In the genomic region with DNA sequence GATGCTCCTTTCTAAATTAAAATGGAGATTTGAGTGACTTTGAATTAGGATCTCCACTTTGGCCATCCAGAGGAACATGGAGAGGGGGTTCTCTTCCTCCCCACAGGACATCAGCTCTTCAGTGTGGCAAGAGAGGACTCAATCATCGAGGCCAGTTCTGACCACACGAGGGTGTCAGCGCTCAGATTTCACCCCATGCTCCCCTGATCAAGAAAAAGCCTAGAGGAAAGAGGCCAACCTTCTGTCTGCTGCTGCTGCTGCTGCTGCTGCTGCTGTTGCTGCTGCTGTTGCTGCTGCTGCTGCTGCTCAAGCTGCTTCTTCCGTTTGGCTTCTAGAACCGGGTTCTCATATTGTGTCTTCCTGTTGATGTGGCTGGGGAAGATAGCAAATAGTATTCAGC, we compare ENCODE assay signal across 9 cellular contexts.
A peak's percentile ranks its signal among the peaks of the same experiment; 100 is the strongest.
DNase-seq lines count a peak whose midpoint lies in the region; ATAC-seq and TF ChIP-seq lines count a peak whose summit lies in the region.
"Had no signal": no experiment of that assay in that cellular context is flagged by ENCODE, and none has a peak within 500 bp of the region (broad histone marks: within the 10 kb centered on the region; RNA-seq: fewer than 3 reads in every experiment).

No MANE protein-coding gene starts in this region.

- no peak for TF ChIP-seq POLR2A in adrenal gland (IDR thresholded peaks at IDR 0.05)

- DNase-seq in ELR (ENCODE audit: low read depth) = peak; percentile 61
- DNase-seq in LoVo (ENCODE audit: low spot score) = peak; percentile 2
- DNase-seq in adrenal gland = peak; percentile 47 to 84 (median 58)
- peak; percentile 35 for DNase-seq in left ventricle myocardium inferior
- peak; percentile 16 for DNase-seq in skeletal muscle cell (ENCODE audit: low read depth)
- DNase-seq in stimulated activated naive CD4-positive, alpha-beta T cell (lab: John Stamatoyannopoulos, UW) = no peak
- DNase-seq: activated B cell treated with CpG ODN at 0.5 μM for 24 hours had no signal

- no peak overlapping the region for H3K27ac ChIP-seq in adrenal gland
- H3K27ac ChIP-seq in left ventricle myocardium inferior (replicated peaks) = no peak overlapping the region

- TF ChIP-seq CTCF in adrenal gland (IDR thresholded peaks at IDR 0.05) (peak; percentile 26 to 75 (median 52)), left ventricle myocardium inferior (IDR thresholded peaks at IDR 0.05; ENCODE audit: borderline replicate concordance) (peak; percentile 77)

- intact Hi-C loops in adrenal gland (cut with DNase I) = loop anchor here (10.0 kb wide), 2 partner anchors 235 to 295 kb away; no protein-coding TSS in a partner anchor
- intact Hi-C loops in left ventricle myocardium inferior (cut with micrococcal nuclease) = loop anchor here (5.0 kb wide), 2 partner anchors 233 to 293 kb away; no protein-coding TSS in a partner anchor

- H3K4me3 ChIP-seq in adrenal gland (no peak overlapping the region), left ventricle myocardium inferior (no peak overlapping the region), skeletal muscle cell (ENCODE audit: low read depth, low read length) (no peak overlapping the region)

- H3K27me3 ChIP-seq in adrenal gland = no peaks in the 10 kb centered on the region
- H3K27me3 ChIP-seq in left ventricle myocardium inferior (ENCODE audit: low read depth) = no peaks in the 10 kb centered on the region

- 12 to 28% (median 16%) methylated on average over 2 to 5 of the region's 5 CpGs for WGBS in adrenal gland, 4 donors

- no peaks in the 10 kb centered on the region for H3K9me3 ChIP-seq in adrenal gland (replicated peaks in 1 of 3)
- H3K9me3 ChIP-seq in left ventricle myocardium inferior (replicated peaks) = no peaks in the 10 kb centered on the region

- no peaks in the 10 kb centered on the region for H3K4me1 ChIP-seq in adrenal gland (replicated peaks in 1 of 2)
- H3K4me1 ChIP-seq in left ventricle myocardium inferior = peaks cover 7% of the 10 kb centered on the region

- ATAC-seq in GM21717 (IDR thresholded peaks at IDR 0.05; ENCODE audit: unreplicated experiment) (no peak), GM21515 (IDR thresholded peaks at IDR 0.05; ENCODE audit: unreplicated experiment) (no peak)

- H3K36me3 ChIP-seq in adrenal gland (replicated peaks in 1 of 2) (no peaks in the 10 kb centered on the region), left ventricle myocardium inferior (peaks cover 12% of the 10 kb centered on the region)

Comparison
In these comparisons a context has a peak if more than half of its experiments do, and no peak if none do; other contexts are left out.
1. DNase-seq: peak in ELR (single experiment), LoVo (single experiment), adrenal gland (7 of 7), left ventricle myocardium inferior (single experiment) and skeletal muscle cell (single experiment); none in stimulated activated naive CD4-positive, alpha-beta T cell (0 of 6).